31 cellular contexts compared by ENCODE assay signal in genomic region chr11:26219506-26220117, GRCh38.
DNase-seq lines count a peak whose midpoint lies in the region; ATAC-seq, FAIRE-seq and TF ChIP-seq lines count a peak whose summit lies in the region.
"Had no signal": no experiment of that assay in that cellular context is flagged by ENCODE, and none has a peak within 500 bp of the region (broad histone marks: within the 10 kb centered on the region; RNA-seq: fewer than 3 reads in every experiment).

No MANE protein-coding gene starts in this region.

- no peaks in the 10 kb centered on the region for H4K20me1 ChIP-seq in HepG2 (ENCODE audit: insufficient read depth, low read length)

- no peak for TF ChIP-seq CTCF in liver (IDR thresholded peaks at IDR 0.05; ENCODE audit: low read depth, low read length, missing input control)
- no peak for TF ChIP-seq CTCF in HepG2 (CRISPR knock-in tag; IDR thresholded peaks at IDR 0.05)
- no peak for TF ChIP-seq CTCF in VCaP (conservative IDR thresholded peaks at IDR 0.05)
- TF ChIP-seq CTCF in coronary artery (IDR thresholded peaks at IDR 0.05) = no peak

- H3K79me2 ChIP-seq in HepG2 (ENCODE audit: insufficient read depth, low read length) = no peaks in the 10 kb centered on the region

- no peak overlapping the region for H3K4me2 ChIP-seq in HepG2 (ENCODE audit: low read depth, low read length)
- H3K4me2 ChIP-seq: GM23338, neural progenitor cell had no signal

- no peaks in the 10 kb centered on the region for H3K27me3 ChIP-seq in liver (ENCODE audit: control insufficient read depth in 4 of 4, insufficient read depth in 4 of 4, low read length in 3 of 4)
- H3K27me3 ChIP-seq in HepG2 (ENCODE audit: control insufficient read depth in 1 of 2, insufficient read depth in 2 of 2, low read length in 2 of 2) = no peaks in the 10 kb centered on the region
- H3K27me3 ChIP-seq: body of pancreas, colonic mucosa, neural progenitor cell, SJCRH30, thyroid gland had no signal

- POLR2A ChIA-PET in HepG2 (lab: Yijun Ruan, JAX) = interaction anchor here (0.6 kb wide), 1 partner anchor 20 kb away, joined by 3 read pairs; no protein-coding TSS in a partner anchor
- POLR2A ChIA-PET in activated CD4-positive, alpha-beta T cell treated with anti-CD3 and anti-CD28 coated beads for 36 hours (lab: Charles Lee) = no interaction called here

- H3K27me3 Mint-ChIP-seq in activated CD4-positive, alpha-beta T cell treated with anti-CD3 and anti-CD28 coated beads for 36 hours = no peaks in the 10 kb centered on the region
- H3K27me3 Mint-ChIP-seq: activated CD4-positive, alpha-beta T cell treated with anti-CD3 and anti-CD28 coated beads, Interleukin-2, amount 10 ng/mL, durations not matched to agents 24 days and 14 days; activated naive CD8-positive, alpha-beta T cell treated with anti-CD3 and anti-CD28 coated beads, Interleukin-2, amount 10 ng/mL, durations not matched to agents 7 days and 5 days; T-cell had no signal

- TF ChIP-seq EP300 in HepG2 (IDR thresholded peaks at IDR 0.05; ENCODE audit: low read depth in 2 of 2, low read length in 2 of 2) (no peak), HepG2 (CRISPR knock-in tag; IDR thresholded peaks at IDR 0.05; ENCODE audit: borderline replicate concordance) (no peak)

- BruUV-seq in HepG2 (replicated peaks; lab: Mats Ljungman, UMichigan) = no TSS peak

- no peak overlapping the region for H3K27ac Mint-ChIP-seq in activated CD4-positive, alpha-beta T cell treated with anti-CD3 and anti-CD28 coated beads for 36 hours
- H3K27ac Mint-ChIP-seq: activated CD4-positive, alpha-beta T cell treated with anti-CD3 and anti-CD28 coated beads, Interleukin-2, amount 10 ng/mL, durations not matched to agents 24 days and 14 days; activated naive CD8-positive, alpha-beta T cell treated with anti-CD3 and anti-CD28 coated beads, Interleukin-2, amount 10 ng/mL, durations not matched to agents 7 days and 5 days; endodermal cell; GM23338; neural progenitor cell; T-cell had no signal

- no peak for FAIRE-seq in HepG2 (lab: Jason Lieb, UNC)
- FAIRE-seq: D721Med, HTR-8/SVneo had no signal

- H2AFZ ChIP-seq in HepG2 (ENCODE audit: low read length) = no peak overlapping the region
- H2AFZ ChIP-seq: GM23338, neural progenitor cell had no signal

- H3K36me3 ChIP-seq in liver (ENCODE audit: control insufficient read depth in 4 of 4, insufficient read depth in 3 of 4, low read depth in 1 of 4, low read length in 3 of 4) = no peaks in the 10 kb centered on the region
- H3K36me3 ChIP-seq in HepG2 (replicated peaks in 1 of 2; ENCODE audit: control insufficient read depth in 1 of 2, insufficient read depth in 2 of 2, low read length in 2 of 2) = no peaks in the 10 kb centered on the region
- H3K36me3 ChIP-seq: colonic mucosa, neural progenitor cell, SJCRH30, thyroid gland had no signal

- no peak for TF ChIP-seq POLR2A in HepG2 (IDR thresholded peaks at IDR 0.05; ENCODE audit: insufficient read depth in 1 of 2, low read depth in 2 of 2, low read length in 2 of 2)

- H3K9ac ChIP-seq in liver (ENCODE audit: low read depth in 1 of 2, low read length in 2 of 2) (no peak overlapping the region), HepG2 (ENCODE audit: insufficient read depth, low read depth, low read length) (no peak overlapping the region)
- H3K9ac ChIP-seq: neural progenitor cell had no signal

- H3K9me3 ChIP-seq in liver (ENCODE audit: control insufficient read depth in 4 of 4, low read length in 3 of 4) = no peaks in the 10 kb centered on the region
- no peaks in the 10 kb centered on the region for H3K9me3 ChIP-seq in HepG2 (ENCODE audit: low read length)
- H3K9me3 ChIP-seq: body of pancreas, colonic mucosa, SJCRH30, thyroid gland had no signal

- H3K4me3 ChIP-seq in liver (ENCODE audit: low read depth in 1 of 3, low read length in 3 of 3) = no peak overlapping the region
- H3K4me3 ChIP-seq in HepG2 (replicated peaks in 1 of 3; ENCODE audit: insufficient read depth in 1 of 3, low read depth in 2 of 3, low read length in 3 of 3) = no peak overlapping the region
- H3K4me3 ChIP-seq in coronary artery = no peak overlapping the region
- H3K4me3 ChIP-seq: body of pancreas, colonic mucosa, GM23338, neural progenitor cell, SJCRH30, skin epidermis, thyroid gland had no signal

- CTCF ChIA-PET in HepG2 (lab: Yijun Ruan, JAX; ENCODE audit: low intra/inter-chr PET ratio, low total read pairs) = no interaction called here
- CTCF ChIA-PET in activated CD4-positive, alpha-beta T cell treated with anti-CD3 and anti-CD28 coated beads for 36 hours (lab: Charles Lee) = interaction anchor here (1.5 kb wide), 1 partner anchor 9 kb away, joined by 3 read pairs; no protein-coding TSS in a partner anchor

- H3K36me3 Mint-ChIP-seq in activated CD4-positive, alpha-beta T cell treated with anti-CD3 and anti-CD28 coated beads for 36 hours (ENCODE audit: low read depth) = no peaks in the 10 kb centered on the region
- H3K36me3 Mint-ChIP-seq: activated naive CD8-positive, alpha-beta T cell treated with anti-CD3 and anti-CD28 coated beads, Interleukin-2, amount 10 ng/mL, durations not matched to agents 7 days and 5 days; neural progenitor cell; T-cell had no signal

- WGBS in liver = 61% methylated on average over 4 of the region's 4 CpGs
- 25% methylated on average over 4 of the region's 4 CpGs for whole genome bisulfite sequencing in HepG2 (ENCODE audit: low lambda C conversion rate)

- no peaks in the 10 kb centered on the region for H3K4me1 ChIP-seq in liver (ENCODE audit: control insufficient read depth in 4 of 4, insufficient read depth in 4 of 4, low read length in 3 of 4)
- H3K4me1 ChIP-seq in HepG2 (ENCODE audit: insufficient read depth, low read length) = no peaks in the 10 kb centered on the region
- H3K4me1 ChIP-seq: body of pancreas, colonic mucosa, neural progenitor cell, SJCRH30, thyroid gland had no signal

- no peak overlapping the region for H3K4me3 Mint-ChIP-seq in activated CD4-positive, alpha-beta T cell treated with anti-CD3 and anti-CD28 coated beads for 36 hours
- H3K4me3 Mint-ChIP-seq: activated CD4-positive, alpha-beta T cell treated with anti-CD3 and anti-CD28 coated beads, Interleukin-2, amount 10 ng/mL, durations not matched to agents 24 days and 14 days; activated naive CD8-positive, alpha-beta T cell treated with anti-CD3 and anti-CD28 coated beads, Interleukin-2, amount 10 ng/mL, durations not matched to agents 7 days and 5 days; endodermal cell; GM23338; neural progenitor cell; T-cell had no signal

- peaks cover 2% of the 10 kb centered on the region for H3K9me3 Mint-ChIP-seq in activated CD4-positive, alpha-beta T cell treated with anti-CD3 and anti-CD28 coated beads for 36 hours (ENCODE audit: low read depth)

- H3K4me1 Mint-ChIP-seq in activated CD4-positive, alpha-beta T cell treated with anti-CD3 and anti-CD28 coated beads for 36 hours = no peaks in the 10 kb centered on the region
- H3K4me1 Mint-ChIP-seq: activated CD4-positive, alpha-beta T cell treated with anti-CD3 and anti-CD28 coated beads, Interleukin-2, amount 10 ng/mL, durations not matched to agents 24 days and 14 days; activated naive CD8-positive, alpha-beta T cell treated with anti-CD3 and anti-CD28 coated beads, Interleukin-2, amount 10 ng/mL, durations not matched to agents 7 days and 5 days; endodermal cell; GM23338; neural progenitor cell; T-cell had no signal

- H3K27ac ChIP-seq in liver (ENCODE audit: low read depth in 1 of 2, low read length in 2 of 2) = no peak overlapping the region
- no peak overlapping the region for H3K27ac ChIP-seq in HepG2 (ENCODE audit: extremely low read length, insufficient read depth, low read length)
- H3K27ac ChIP-seq in VCaP = peak overlapping the region; percentile 70
- peak overlapping the region in 1 of 2 donors; percentile 10 for H3K27ac ChIP-seq in coronary artery
- H3K27ac ChIP-seq: body of pancreas, colonic mucosa, neural progenitor cell, SJCRH30, skin epidermis, thyroid gland had no signal

- ATAC-seq in HepG2 = no peak
- no peak for ATAC-seq in activated CD4-positive, alpha-beta T cell treated with anti-CD3 and anti-CD28 coated beads for 36 hours
- no peak for ATAC-seq in GM19324 (IDR thresholded peaks at IDR 0.05; ENCODE audit: low FRiP score, unreplicated experiment)
- ATAC-seq: body of pancreas, GM23338, left lobe of liver, PC-3, T-cell had no signal

- in situ Hi-C loops in HepG2 (cut with HindIII; ENCODE audit: extremely low pct_ligation_motif_present, low pct_unique_long_range_greater_than_20kb) = no loop called here

- intact Hi-C loops in HepG2 (cut with micrococcal nuclease; ENCODE audit: unreplicated experiment) = no loop called here
- intact Hi-C loops in activated CD4-positive, alpha-beta T cell treated with anti-CD3 and anti-CD28 coated beads for 36 hours (cut with DNase I, micrococcal nuclease) = no loop called here

- DNase-seq in HepG2 (ENCODE audit: low spot score) = no peak
- peak; percentile 12 for DNase-seq in hepatic stellate cell (ENCODE audit: low spot score)
- DNase-seq in activated CD4-positive, alpha-beta T cell treated with anti-CD3 and anti-CD28 coated beads for 36 hours = no peak
- no peak for DNase-seq in NCI-H345 (lab: John Stamatoyannopoulos, UW)
- no peak for DNase-seq in coronary artery (ENCODE audit: low spot score)
- DNase-seq: ACHN; activated CD4-positive, alpha-beta T cell treated with anti-CD3 and anti-CD28 coated beads, Interleukin-2, amount 10 ng/mL, durations not matched to agents 24 days and 14 days; activated CD8-positive, alpha-beta memory T cell treated with anti-CD3 and anti-CD28 coated beads, Interleukin-2, amount 50 U/mL, for 4 hours; activated naive CD8-positive, alpha-beta T cell treated with anti-CD3 and anti-CD28 coated beads, Interleukin-2, amount 10 ng/mL, durations not matched to agents 7 days and 5 days; body of pancreas; colonic mucosa; endodermal cell; head of caudate nucleus; Karpas-422; NCI-H187 treated with DMSO at 0.1 percent for 48 hours; NCI-H2227 treated with DMSO at 0.1 percent for 48 hours; PC-3; SJCRH30; stimulated activated CD4-positive, alpha-beta T cell treated with anti-CD3 and anti-CD28 coated beads, Interleukin-2, amount 100 ng/mL, for 48 hours; stimulated activated naive CD4-positive, alpha-beta T cell; T-cell; thyroid gland had no signal

- TF ChIP-seq RAD21 in liver (IDR thresholded peaks at IDR 0.05) (no peak), HepG2 (CRISPR knock-in tag; IDR thresholded peaks at IDR 0.05) (no peak)

TF ChIP-seq in liver, 16 proteins besides CTCF, POLR2A, EP300 and RAD21:
- no peak for TF ChIP-seq NR2F2 (IDR thresholded peaks at IDR 0.05)
- peak; percentile 7 for TF ChIP-seq SP1 (IDR thresholded peaks at IDR 0.05)

TF ChIP-seq in HepG2, 621 proteins besides CTCF, POLR2A, EP300 and RAD21 (continues in another document):
- TF ChIP-seq ZNF337 (CRISPR knock-in tag; IDR thresholded peaks at IDR 0.05; ENCODE audit: borderline replicate concordance, low read depth) = no peak
- no peak for TF ChIP-seq SIN3A (IDR thresholded peaks at IDR 0.05; ENCODE audit: borderline replicate concordance, low read depth, low read length)
- no peak for TF ChIP-seq ZNF30 (CRISPR knock-in tag; IDR thresholded peaks at IDR 0.05)
- TF ChIP-seq MLX (CRISPR knock-in tag; IDR thresholded peaks at IDR 0.05) = no peak
